In the genomic region with DNA sequence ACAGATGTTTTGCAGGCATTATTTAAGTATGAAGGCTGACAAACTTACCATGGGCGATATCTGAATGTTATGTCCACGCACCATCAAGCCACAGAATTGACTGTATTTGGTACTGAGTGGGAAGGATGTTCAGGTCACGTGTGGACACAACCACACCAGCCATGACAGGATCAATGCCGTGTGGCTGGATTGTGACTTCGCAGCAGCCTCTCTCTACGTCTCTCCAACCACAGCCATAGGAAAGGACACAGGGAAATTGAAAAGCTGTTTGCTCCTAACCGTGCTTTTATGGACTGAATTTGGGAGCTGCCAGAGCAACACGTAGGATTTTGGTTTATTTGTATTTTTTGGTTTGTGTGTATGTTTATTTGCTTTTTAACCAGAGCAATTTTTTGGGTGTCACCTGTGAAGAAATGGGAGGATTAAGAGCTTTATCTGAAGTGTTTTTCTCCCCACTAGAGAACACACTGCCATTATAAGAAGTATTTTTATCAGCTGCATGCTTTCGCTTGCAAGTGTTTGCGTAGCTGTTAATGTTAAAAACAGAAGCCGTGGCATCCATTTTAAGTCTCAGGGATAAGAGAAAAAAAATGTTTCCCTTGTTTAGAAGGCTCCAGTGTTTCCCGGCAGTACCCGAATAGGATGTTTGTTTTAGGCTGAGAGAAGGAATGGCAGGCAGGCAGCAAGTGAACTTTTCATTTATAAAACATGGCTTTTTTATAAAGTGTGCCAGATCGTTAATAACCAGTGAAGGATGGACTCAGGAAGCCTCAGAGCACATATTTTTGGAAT, we compare ENCODE assay signal across 12 cellular contexts.
DNase-seq lines count a peak whose midpoint lies in the region; FAIRE-seq and TF ChIP-seq lines count a peak whose summit lies in the region.
"Had no signal": no experiment of that assay in that cellular context is flagged by ENCODE, and none has a peak within 500 bp of the region (broad histone marks: within the 10 kb centered on the region; RNA-seq: fewer than 3 reads in every experiment).

No MANE protein-coding gene starts in this region.

- no peaks in the 10 kb centered on the region for H3K4me1 Mint-ChIP-seq in HFFc6 (ENCODE audit: low read depth)

- peaks cover 23% of the 10 kb centered on the region for H3K9me3 Mint-ChIP-seq in HFFc6
- H3K9me3 Mint-ChIP-seq: activated T-cell treated with anti-CD3 and anti-CD28 coated beads, Interleukin-2, amount 50 U/mL, for 4 hours had no signal

- H3K4me3 Mint-ChIP-seq in HFFc6: no peak overlapping the region
- H3K4me3 Mint-ChIP-seq: activated T-cell treated with anti-CD3 and anti-CD28 coated beads, Interleukin-2, amount 50 U/mL, for 4 hours had no signal

- H3K4me1 ChIP-seq in endocrine pancreas (ENCODE audit: control insufficient read depth, insufficient read depth, low read length) (no peaks in the 10 kb centered on the region), muscle layer of duodenum (ENCODE audit: control insufficient read depth in 1 of 2, insufficient read depth in 2 of 2, low read length in 2 of 2) (peaks cover 0 to 2% of the 10 kb centered on the region in 2 donors), tibial artery (peaks cover 0 to 56% (median 29%) of the 10 kb centered on the region in 4 donors)
- H3K4me1 ChIP-seq: breast epithelium had no signal

- peak; percentile 37 for DNase-seq in NCI-H345 (lab: John Stamatoyannopoulos, UW)
- no peak for DNase-seq in tibial artery
- DNase-seq in HFFc6: no peak
- no peak for DNase-seq in GF-D8 (lab: John Stamatoyannopoulos, UW)
- no peak for DNase-seq in activated gamma-delta T cell (lab: John Stamatoyannopoulos, UW)
- no peak for DNase-seq in RCC 7860 (ENCODE audit: low spot score)
- DNase-seq: activated T-cell treated with anti-CD3 and anti-CD28 coated beads, Interleukin-2, amount 50 U/mL, for 4 hours; left cardiac atrium; NCI-H2081 treated with DMSO at 0.1 percent for 48 hours had no signal

- H3K36me3 ChIP-seq in endocrine pancreas (ENCODE audit: control insufficient read depth, insufficient read depth, low read length) (no peaks in the 10 kb centered on the region), muscle layer of duodenum (ENCODE audit: control insufficient read depth in 1 of 2, insufficient read depth in 2 of 2, low read length in 2 of 2) (no peaks in the 10 kb centered on the region), tibial artery (no peaks in the 10 kb centered on the region)
- H3K36me3 ChIP-seq: breast epithelium had no signal

- H3K27ac Mint-ChIP-seq in HFFc6: no peak overlapping the region

- H3K27me3 Mint-ChIP-seq in HFFc6 (ENCODE audit: insufficient read depth): no peaks in the 10 kb centered on the region; the same call in none of the 2 replicates

- peak overlapping the region; percentile 72 for H3K27ac ChIP-seq in muscle layer of duodenum (ENCODE audit: low read length)
- H3K27ac ChIP-seq in tibial artery: peak overlapping the region; percentile 88 to 89

- no peaks in the 10 kb centered on the region for H3K36me3 Mint-ChIP-seq in HFFc6 (ENCODE audit: low read depth)

- H3K27me3 ChIP-seq in endocrine pancreas (ENCODE audit: control insufficient read depth, insufficient read depth, low read length) (no peaks in the 10 kb centered on the region), muscle layer of duodenum (ENCODE audit: low read depth, low read length) (no peaks in the 10 kb centered on the region), tibial artery (no peaks in the 10 kb centered on the region)
- H3K27me3 ChIP-seq: breast epithelium had no signal

- H3K9me3 ChIP-seq in endocrine pancreas (ENCODE audit: control insufficient read depth, low read length) (no peaks in the 10 kb centered on the region), muscle layer of duodenum (ENCODE audit: control insufficient read depth in 1 of 2, low read length in 2 of 2) (no peaks in the 10 kb centered on the region), tibial artery (no peaks in the 10 kb centered on the region)
- H3K9me3 ChIP-seq: breast epithelium had no signal

- TF ChIP-seq CTCF in tibial artery (IDR thresholded peaks at IDR 0.05) (no peak), HFFc6 (IDR thresholded peaks at IDR 0.05) (no peak)

- H3K4me3 ChIP-seq in endocrine pancreas (ENCODE audit: control insufficient read depth, insufficient read depth, low read length) (peak overlapping the region; percentile 37), muscle layer of duodenum (ENCODE audit: low read depth in 1 of 2, low read length in 2 of 2) (peak overlapping the region; percentile 21), tibial artery (no peak overlapping the region)
- H3K4me3 ChIP-seq: breast epithelium had no signal

- no peak overlapping the region for H3K9ac ChIP-seq in endocrine pancreas (ENCODE audit: control insufficient read depth, insufficient read depth, low read length)

- no peak for FAIRE-seq in RCC 7860 (lab: Jason Lieb, UNC)

- intact Hi-C loops in tibial artery (cut with DNase I; ENCODE audit: low total_unique reads): loop anchor here (10.0 kb wide), 1 partner anchor 94 kb away; no protein-coding TSS in a partner anchor

Comparison
In these comparisons a context has a peak if more than half of its experiments do, and no peak if none do; other contexts are left out.
1. H3K4me3 ChIP-seq: peak in endocrine pancreas (single experiment) and muscle layer of duodenum (2 of 2); none in tibial artery (0 of 2).